Comparison of ENCODE assay signal across 9 cellular contexts in the genomic region with DNA sequence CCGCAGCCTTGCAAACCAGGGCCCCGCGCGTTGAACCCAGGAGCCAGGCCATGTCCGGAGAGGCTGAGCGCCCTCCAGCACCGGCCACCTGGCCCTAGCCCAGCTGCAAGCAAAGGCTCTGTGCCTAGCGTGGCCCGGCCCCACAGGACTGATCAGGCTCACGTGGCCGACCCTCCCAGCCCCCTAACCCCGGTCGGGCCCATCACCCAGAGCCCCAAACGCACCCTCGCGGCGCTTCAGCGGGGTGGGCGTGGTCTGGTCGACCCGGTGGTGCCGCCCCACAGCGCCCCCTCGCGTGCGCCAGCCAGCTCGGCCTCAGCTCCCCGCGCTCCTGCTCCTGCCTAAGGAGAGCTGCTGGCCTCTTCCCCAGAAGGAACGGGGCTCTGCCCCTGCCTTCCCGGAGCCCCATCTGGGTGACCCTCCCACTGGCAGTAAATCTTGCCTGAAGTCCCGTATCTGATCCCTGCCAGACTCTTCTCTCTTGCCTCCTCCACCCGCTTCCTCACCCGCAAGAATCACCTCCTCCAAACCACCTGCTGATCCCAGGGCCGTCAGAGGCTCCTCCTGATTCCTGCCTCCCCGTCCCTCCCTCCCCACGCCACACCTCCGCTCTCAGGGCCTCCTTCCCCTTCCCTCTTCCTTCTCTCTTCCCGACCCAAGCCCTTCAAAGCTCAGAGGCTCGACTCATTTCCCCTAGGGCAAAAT. TPM values are rescaled to one million over a fixed set of nuclear protein-coding genes. Genes with fewer than 3 reads are reported as not detected.
DNase-seq lines count a peak whose midpoint lies in the region; ATAC-seq and TF ChIP-seq lines count a peak whose summit lies in the region.
"Had no signal": no experiment of that assay in that cellular context is flagged by ENCODE, and none has a peak within 500 bp of the region (broad histone marks: within the 10 kb centered on the region; RNA-seq: fewer than 3 reads in every experiment).

No MANE protein-coding gene starts in this region.

- peaks cover 0 to 18% (median 5%) of the 10 kb centered on the region in 9 donors for H3K27me3 ChIP-seq in heart left ventricle

- H3K36me3 Mint-ChIP-seq in activated T-helper 2 cell treated with anti-CD3 and anti-CD28 coated beads, Interferon-gamma antibody, Interleukin-2, Interleukin-4, amounts not matched to agents 10 μg/mL and 5 μg/mL and 100 μg/mL, durations not matched to agents 14 hours and 24 hours and 36 hours (ENCODE audit: low read depth): no peaks in the 10 kb centered on the region

- no peak overlapping the region for H3K27ac ChIP-seq in heart left ventricle
- H3K27ac ChIP-seq: VCaP had no signal

- no peaks in the 10 kb centered on the region for H3K9me3 ChIP-seq in heart left ventricle

- no peaks in the 10 kb centered on the region for H3K36me3 ChIP-seq in heart left ventricle

- peaks cover 2% of the 10 kb centered on the region for H3K4me1 Mint-ChIP-seq in activated T-helper 2 cell treated with anti-CD3 and anti-CD28 coated beads, Interferon-gamma antibody, Interleukin-2, Interleukin-4, amounts not matched to agents 10 μg/mL and 5 μg/mL and 100 μg/mL, durations not matched to agents 14 hours and 24 hours and 36 hours (ENCODE audit: low read depth)

- TF ChIP-seq CTCF in heart left ventricle (IDR thresholded peaks at IDR 0.05): peak; percentile 44 to 73 (median 59)

- H3K4me3 ChIP-seq in heart left ventricle: peak overlapping the region in 11 of 12 donors; percentile 4 to 51 (median 37)

- no peaks in the 10 kb centered on the region for H3K9me3 Mint-ChIP-seq in activated T-helper 2 cell treated with anti-CD3 and anti-CD28 coated beads, Interferon-gamma antibody, Interleukin-2, Interleukin-4, amounts not matched to agents 10 μg/mL and 5 μg/mL and 100 μg/mL, durations not matched to agents 14 hours and 24 hours and 36 hours

- H3K27ac Mint-ChIP-seq in activated T-helper 2 cell treated with anti-CD3 and anti-CD28 coated beads, Interferon-gamma antibody, Interleukin-2, Interleukin-4, amounts not matched to agents 10 μg/mL and 5 μg/mL and 100 μg/mL, durations not matched to agents 14 hours and 24 hours and 36 hours: no peak overlapping the region

- ATAC-seq in GM21619 (IDR thresholded peaks at IDR 0.05; ENCODE audit: unreplicated experiment) (peak; percentile 89), heart left ventricle (peak in 3 of 4 donors; percentile 68 to 92 (median 73))

- TF ChIP-seq POLR2A in heart left ventricle (IDR thresholded peaks at IDR 0.05): no peak

- peaks cover 0 to 11% (median 3%) of the 10 kb centered on the region in 12 donors for H3K4me1 ChIP-seq in heart left ventricle

- peak overlapping the region; percentile 33 for H3K4me3 Mint-ChIP-seq in activated T-helper 2 cell treated with anti-CD3 and anti-CD28 coated beads, Interferon-gamma antibody, Interleukin-2, Interleukin-4, amounts not matched to agents 10 μg/mL and 5 μg/mL and 100 μg/mL, durations not matched to agents 14 hours and 24 hours and 36 hours (ENCODE audit: low read depth)

- H3K27me3 Mint-ChIP-seq in activated T-helper 2 cell treated with anti-CD3 and anti-CD28 coated beads, Interferon-gamma antibody, Interleukin-2, Interleukin-4, amounts not matched to agents 10 μg/mL and 5 μg/mL and 100 μg/mL, durations not matched to agents 14 hours and 24 hours and 36 hours (ENCODE audit: low read depth): peaks cover 7% of the 10 kb centered on the region

- WGBS in heart left ventricle, 4 donors: 5 to 10% (median 7%) methylated on average over 14 to 40 of the region's 40 CpGs

- intact Hi-C loops in activated T-helper 2 cell treated with anti-CD3 and anti-CD28 coated beads, Interferon-gamma antibody, Interleukin-2, Interleukin-4, amounts not matched to agents 10 μg/mL and 5 μg/mL and 100 μg/mL, durations not matched to agents 14 hours and 24 hours and 36 hours (cut with micrococcal nuclease): no loop called here
- intact Hi-C loops in heart left ventricle (cut with DNase I) (loop anchor here in 1 of 10 donors (10.0 kb wide), 1 partner anchor 92 kb away; no protein-coding TSS in a partner anchor), posterior cingulate gyrus (cut with DNase I) (no loop called here)

- DNase-seq in EL (peak; percentile 37), Kasumi-1 (lab: John Stamatoyannopoulos, UW) (peak; percentile 2 to 31), heart left ventricle (peak; percentile 43 to 80 (median 52)), posterior cingulate gyrus (peak; percentile 39 to 95 (median 64)), NOMO-1 treated with dmso at 0.1 percent for 144 hours (lab: John Stamatoyannopoulos, UW; ENCODE audit: unreplicated experiment) (no peak), HT-29 (ENCODE audit: low spot score) (no peak)
- DNase-seq in activated T-helper 2 cell treated with anti-CD3 and anti-CD28 coated beads, Interferon-gamma antibody, Interleukin-2, Interleukin-4, amounts not matched to agents 10 μg/mL and 5 μg/mL and 100 μg/mL, durations not matched to agents 14 hours and 24 hours and 36 hours (ENCODE audit: low spot score): peak; percentile 46

RNA-seq across cellular contexts. Expression of a gene that starts 12.3 kb away (rescaled TPM):
- not detected in 2 replicates for total RNA-seq in activated T-helper 2 cell treated with anti-CD3 and anti-CD28 coated beads, Interferon-gamma antibody, Interleukin-2, Interleukin-4, amounts not matched to agents 10 μg/mL and 5 μg/mL and 100 μg/mL, durations not matched to agents 14 hours and 24 hours and 36 hours
- total RNA-seq in heart left ventricle: not detected
- not detected for polyA plus RNA-seq in heart left ventricle
- total RNA-seq in HT-29 (2014; rRNA removed; shearing (Covaris generic)): not detected in 2 replicates

Comparison
In these comparisons a context has a peak if more than half of its experiments do, and no peak if none do; other contexts are left out.
1. DNase-seq: peak in EL (single experiment), Kasumi-1 (2 of 2), activated T-helper 2 cell treated with anti-CD3 and anti-CD28 coated beads, Interferon-gamma antibody, Interleukin-2, Interleukin-4, amounts not matched to agents 10 μg/mL and 5 μg/mL and 100 μg/mL, durations not matched to agents 14 hours and 24 hours and 36 hours (single experiment), heart left ventricle (5 of 5) and posterior cingulate gyrus (10 of 10); none in NOMO-1 treated with dmso at 0.1 percent for 144 hours (single experiment) and HT-29 (single experiment).